ENCODE assay signal across 8 cellular contexts in genomic region chr10:43671659-43672555, GRCh38. TPM values are rescaled to one million over a fixed set of nuclear protein-coding genes. Genes with fewer than 3 reads are reported as not detected.
DNase-seq lines count a peak whose midpoint lies in the region; ATAC-seq, FAIRE-seq and TF ChIP-seq lines count a peak whose summit lies in the region.

No MANE protein-coding gene starts in this region.

- peak overlapping the region; percentile 71 for H2AFZ ChIP-seq in Loucy (ENCODE audit: low read length)

- H3K27me3 Mint-ChIP-seq in T-helper 17 cell = peaks cover 67% of the 10 kb centered on the region
- H3K27me3 Mint-ChIP-seq in stimulated activated memory B cell treated with anti-CD40 and anti-IgM and Interleukin-4, amounts not matched to agents 10 μg/mL and 1 μg/mL and 100 μg/mL, for 72 hours = peaks cover 54% of the 10 kb centered on the region

- H3F3A ChIP-seq in Loucy (ENCODE audit: low read depth) = no peaks in the 10 kb centered on the region

- no peak overlapping the region for H3K4me2 ChIP-seq in Loucy (ENCODE audit: low read depth, low read length, poor library complexity, severe bottlenecking)

- H3K9me2 ChIP-seq in Loucy (replicated peaks; ENCODE audit: low read depth, low read length) = no peaks in the 10 kb centered on the region

- H3K4me1 ChIP-seq in Loucy (ENCODE audit: insufficient read depth, low read length, poor library complexity, severe bottlenecking) = no peaks in the 10 kb centered on the region

- H3K27ac Mint-ChIP-seq in T-helper 17 cell = no peak overlapping the region
- H3K27ac Mint-ChIP-seq in stimulated activated memory B cell treated with anti-CD40 and anti-IgM and Interleukin-4, amounts not matched to agents 10 μg/mL and 1 μg/mL and 100 μg/mL, for 72 hours = no peak overlapping the region

- no peaks in the 10 kb centered on the region for H3K9me3 Mint-ChIP-seq in stimulated activated memory B cell treated with anti-CD40 and anti-IgM and Interleukin-4, amounts not matched to agents 10 μg/mL and 1 μg/mL and 100 μg/mL, for 72 hours

- ATAC-seq in GM21367 (IDR thresholded peaks at IDR 0.05; ENCODE audit: unreplicated experiment) (peak; percentile 65), T-helper 17 cell (peak; percentile 72)
- ATAC-seq in stimulated activated memory B cell treated with anti-CD40 and anti-IgM and Interleukin-4, amounts not matched to agents 10 μg/mL and 1 μg/mL and 100 μg/mL, for 72 hours = peak; percentile 58

- H3K4me3 Mint-ChIP-seq in T-helper 17 cell = no peak overlapping the region
- H3K4me3 Mint-ChIP-seq in stimulated activated memory B cell treated with anti-CD40 and anti-IgM and Interleukin-4, amounts not matched to agents 10 μg/mL and 1 μg/mL and 100 μg/mL, for 72 hours = no peak overlapping the region

- FAIRE-seq in D721Med (lab: Jason Lieb, UNC) = no peak

- no peak overlapping the region for H3K4me3 ChIP-seq in Loucy (ENCODE audit: low read length, poor library complexity, severe bottlenecking)

- H4K20me1 ChIP-seq in Loucy (ENCODE audit: insufficient read depth, low read length, poor library complexity, severe bottlenecking) = no peaks in the 10 kb centered on the region

- peaks cover 5% of the 10 kb centered on the region for H3K36me3 Mint-ChIP-seq in T-helper 17 cell (ENCODE audit: low read depth)
- H3K36me3 Mint-ChIP-seq in stimulated activated memory B cell treated with anti-CD40 and anti-IgM and Interleukin-4, amounts not matched to agents 10 μg/mL and 1 μg/mL and 100 μg/mL, for 72 hours = no peaks in the 10 kb centered on the region

- no peaks in the 10 kb centered on the region for H3K9me3 ChIP-seq in Loucy (ENCODE audit: insufficient read depth, low read depth, low read length)
- H3K9me3 ChIP-seq in T-helper 17 cell (ENCODE audit: control insufficient read depth, low read length, poor library complexity, severe bottlenecking) = no peaks in the 10 kb centered on the region

- DNase-seq in D721Med (ENCODE audit: insufficient read length, low spot score) (peak; percentile 60), T-helper 17 cell (peak in 1 of 3 donors; percentile 30), cerebellum (ENCODE audit: low spot score) (peak; percentile 82), kidney glomerular epithelial cell (lab: John Stamatoyannopoulos, UW) (peak; percentile 50), GOT3 (lab: John Stamatoyannopoulos, UW) (no peak)

- no peaks in the 10 kb centered on the region for H3K79me2 ChIP-seq in Loucy (ENCODE audit: insufficient read depth, low read length)

- no peak overlapping the region for H3K9ac ChIP-seq in Loucy (ENCODE audit: low read depth, low read length, poor library complexity, severe bottlenecking)

- no peaks in the 10 kb centered on the region for H3K36me3 ChIP-seq in Loucy (ENCODE audit: insufficient read depth, low read length)

- TF ChIP-seq CTCF in D721Med (IDR thresholded peaks at IDR 0.05; ENCODE audit: insufficient read depth, missing control alignments) (peak; percentile 84), Loucy (conservative IDR thresholded peaks at IDR 0.05; ENCODE audit: low read length) (peak; percentile 87)

- no peaks in the 10 kb centered on the region for H3K27me3 ChIP-seq in Loucy (ENCODE audit: insufficient read depth, low read length, poor library complexity, severe bottlenecking)

- peaks cover 13% of the 10 kb centered on the region for H3K4me1 Mint-ChIP-seq in T-helper 17 cell
- peaks cover 5% of the 10 kb centered on the region for H3K4me1 Mint-ChIP-seq in stimulated activated memory B cell treated with anti-CD40 and anti-IgM and Interleukin-4, amounts not matched to agents 10 μg/mL and 1 μg/mL and 100 μg/mL, for 72 hours

RNA-seq across cellular contexts. Expression of gene ZNF32, which starts 23.2 kb away (rescaled TPM):
- total RNA-seq in T-helper 17 cell (10 to 100 TPM; 19.0 to 19.2 TPM), cerebellum (28.5 TPM)
